Comparison of ENCODE assay signal across 1 cellular context in genomic region chr10:113066120-113066519, GRCh38.
TF ChIP-seq lines count a peak whose summit lies in the region.

No MANE protein-coding gene starts in this region.

TF ChIP-seq in HepG2, 621 proteins besides CTCF, POLR2A, EP300 and RAD21 (continued from another document):
- TF ChIP-seq, protein P1, sequence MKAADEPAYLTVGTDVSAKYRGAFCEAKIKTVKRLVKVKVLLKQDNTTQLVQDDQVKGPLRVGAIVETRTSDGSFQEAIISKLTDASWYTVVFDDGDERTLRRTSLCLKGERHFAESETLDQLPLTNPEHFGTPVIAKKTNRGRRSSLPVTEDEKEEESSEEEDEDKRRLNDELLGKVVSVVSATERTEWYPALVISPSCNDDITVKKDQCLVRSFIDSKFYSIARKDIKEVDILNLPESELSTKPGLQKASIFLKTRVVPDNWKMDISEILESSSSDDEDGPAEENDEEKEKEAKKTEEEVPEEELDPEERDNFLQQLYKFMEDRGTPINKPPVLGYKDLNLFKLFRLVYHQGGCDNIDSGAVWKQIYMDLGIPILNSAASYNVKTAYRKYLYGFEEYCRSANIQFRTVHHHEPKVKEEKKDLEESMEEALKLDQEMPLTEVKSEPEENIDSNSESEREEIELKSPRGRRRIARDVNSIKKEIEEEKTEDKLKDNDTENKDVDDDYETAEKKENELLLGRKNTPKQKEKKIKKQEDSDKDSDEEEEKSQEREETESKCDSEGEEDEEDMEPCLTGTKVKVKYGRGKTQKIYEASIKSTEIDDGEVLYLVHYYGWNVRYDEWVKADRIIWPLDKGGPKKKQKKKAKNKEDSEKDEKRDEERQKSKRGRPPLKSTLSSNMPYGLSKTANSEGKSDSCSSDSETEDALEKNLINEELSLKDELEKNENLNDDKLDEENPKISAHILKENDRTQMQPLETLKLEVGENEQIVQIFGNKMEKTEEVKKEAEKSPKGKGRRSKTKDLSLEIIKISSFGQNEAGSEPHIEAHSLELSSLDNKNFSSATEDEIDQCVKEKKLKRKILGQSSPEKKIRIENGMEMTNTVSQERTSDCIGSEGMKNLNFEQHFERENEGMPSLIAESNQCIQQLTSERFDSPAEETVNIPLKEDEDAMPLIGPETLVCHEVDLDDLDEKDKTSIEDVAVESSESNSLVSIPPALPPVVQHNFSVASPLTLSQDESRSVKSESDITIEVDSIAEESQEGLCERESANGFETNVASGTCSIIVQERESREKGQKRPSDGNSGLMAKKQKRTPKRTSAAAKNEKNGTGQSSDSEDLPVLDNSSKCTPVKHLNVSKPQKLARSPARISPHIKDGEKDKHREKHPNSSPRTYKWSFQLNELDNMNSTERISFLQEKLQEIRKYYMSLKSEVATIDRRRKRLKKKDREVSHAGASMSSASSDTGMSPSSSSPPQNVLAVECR (CRISPR knock-in tag; IDR thresholded peaks at IDR 0.05; ENCODE audit: borderline replicate concordance) = peak; percentile 32; the same call in 1 of the 2 replicates
- TF ChIP-seq FOSL2 (CRISPR knock-in tag; IDR thresholded peaks at IDR 0.05) (0 out of 2 replicates have a peak, but pooled peaks have one; percentile 8), POGZ (CRISPR knock-in tag; IDR thresholded peaks at IDR 0.05) (peak; percentile 28; the same call in 1 of the 2 replicates), HNF4A (CRISPR knock-in tag; IDR thresholded peaks at IDR 0.05) (peak; percentile 66), BCL6 (CRISPR knock-in tag; IDR thresholded peaks at IDR 0.05) (0 out of 2 replicates have a peak, but pooled peaks have one; percentile 23), ZMYM3 (CRISPR knock-in tag; IDR thresholded peaks at IDR 0.05) (peak; percentile 69), SALL1 (CRISPR knock-in tag; IDR thresholded peaks at IDR 0.05) (peak; percentile 22; the same call in 1 of the 2 replicates), CEBPB (IDR thresholded peaks at IDR 0.05; ENCODE audit: borderline replicate concordance, low read depth, low read length) (peak; percentile 65; the same call in 1 of the 2 replicates)
- TF ChIP-seq, protein P2, sequence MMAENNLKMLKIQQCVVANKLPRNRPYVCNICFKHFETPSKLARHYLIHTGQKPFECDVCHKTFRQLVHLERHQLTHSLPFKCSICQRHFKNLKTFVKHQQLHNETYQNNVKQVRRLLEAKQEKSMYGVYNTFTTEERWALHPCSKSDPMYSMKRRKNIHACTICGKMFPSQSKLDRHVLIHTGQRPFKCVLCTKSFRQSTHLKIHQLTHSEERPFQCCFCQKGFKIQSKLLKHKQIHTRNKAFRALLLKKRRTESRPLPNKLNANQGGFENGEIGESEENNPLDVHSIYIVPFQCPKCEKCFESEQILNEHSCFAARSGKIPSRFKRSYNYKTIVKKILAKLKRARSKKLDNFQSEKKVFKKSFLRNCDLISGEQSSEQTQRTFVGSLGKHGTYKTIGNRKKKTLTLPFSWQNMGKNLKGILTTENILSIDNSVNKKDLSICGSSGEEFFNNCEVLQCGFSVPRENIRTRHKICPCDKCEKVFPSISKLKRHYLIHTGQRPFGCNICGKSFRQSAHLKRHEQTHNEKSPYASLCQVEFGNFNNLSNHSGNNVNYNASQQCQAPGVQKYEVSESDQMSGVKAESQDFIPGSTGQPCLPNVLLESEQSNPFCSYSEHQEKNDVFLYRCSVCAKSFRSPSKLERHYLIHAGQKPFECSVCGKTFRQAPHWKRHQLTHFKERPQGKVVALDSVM (CRISPR knock-in tag; IDR thresholded peaks at IDR 0.05) = peak; percentile 87
